13 cellular contexts compared by ENCODE assay signal in the genomic region with DNA sequence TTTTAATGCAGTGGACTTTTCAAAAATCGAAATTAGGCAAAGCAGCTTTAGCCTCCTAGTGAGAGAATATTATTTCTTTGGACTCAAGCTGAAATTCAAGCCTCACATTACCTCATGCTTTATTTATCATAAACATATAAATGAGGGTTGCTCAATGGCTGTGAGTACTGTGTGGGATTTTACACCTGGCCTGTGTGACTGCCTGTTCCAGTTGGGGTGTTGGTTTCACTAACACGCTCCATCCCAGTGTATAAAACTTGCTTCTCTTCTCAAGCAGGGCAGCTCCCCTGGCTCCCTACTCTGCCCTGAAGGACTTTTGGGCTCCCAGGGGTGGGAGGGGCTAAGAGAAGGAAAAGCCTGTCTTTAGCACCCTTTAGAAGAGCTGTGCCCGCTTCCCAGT. TPM values are rescaled to one million over a fixed set of nuclear protein-coding genes. Genes with fewer than 3 reads are reported as not detected.
A peak's percentile ranks its signal among the peaks of the same experiment; 100 is the strongest.
DNase-seq lines count a peak whose midpoint lies in the region; ATAC-seq and TF ChIP-seq lines count a peak whose summit lies in the region.
"Had no signal": no experiment of that assay in that cellular context is flagged by ENCODE, and none has a peak within 500 bp of the region (broad histone marks: within the 10 kb centered on the region; RNA-seq: fewer than 3 reads in every experiment).

No MANE protein-coding gene starts in this region.

- H3K4me1 Mint-ChIP-seq in MCF 10A (ENCODE audit: insufficient read depth, unreplicated experiment) = no peaks in the 10 kb centered on the region

- intact Hi-C loops in breast epithelium (cut with DNase I; ENCODE audit: low total_unique reads) (no loop called here), MCF 10A (cut with micrococcal nuclease) (no loop called here)

- H3K9me3 ChIP-seq in breast epithelium = no peaks in the 10 kb centered on the region
- H3K9me3 ChIP-seq: BLaER1 treated with 17β-estradiol and CSF1 and Interleukin-3, amounts not matched to agents 10 nM and 100 nM; HAP-1 had no signal

- BruUV-seq in MCF 10A (replicated peaks; lab: Mats Ljungman, UMichigan) = no TSS peak

- ATAC-seq in HG03565 (IDR thresholded peaks at IDR 0.05; ENCODE audit: unreplicated experiment) (no peak), HG03354 (IDR thresholded peaks at IDR 0.05; ENCODE audit: poor library complexity, severe bottlenecking, unreplicated experiment) (no peak)

- DNase-seq in breast epithelium (ENCODE audit: low spot score in 2 of 2) = no peak
- no peak for DNase-seq in MCF 10A (ENCODE audit: unreplicated experiment)
- DNase-seq in RWPE1 (ENCODE audit: low spot score) = no peak
- peak; percentile 42 for DNase-seq in iris pigment epithelial cell (ENCODE audit: low read depth)
- DNase-seq in HEK293T (ENCODE audit: extremely low spot score) = no peak
- DNase-seq: ACHN; CD4-positive, CD25-positive, alpha-beta regulatory T cell; DMS53; KG1 had no signal

- TF ChIP-seq CTCF in breast epithelium (IDR thresholded peaks at IDR 0.05) (no peak), MCF 10A (IDR thresholded peaks at IDR 0.05; ENCODE audit: unreplicated experiment) (no peak), RWPE1 (conservative IDR thresholded peaks at IDR 0.05; ENCODE audit: low read depth) (no peak)

- peak overlapping the region; percentile 61 to 67 for H3K27ac ChIP-seq in breast epithelium
- 0 out of 2 replicates have a peak overlapping the region, but pooled peaks have one; percentile 31 for H3K27ac ChIP-seq in RWPE1
- H3K27ac ChIP-seq: BLaER1 treated with 17β-estradiol and CSF1 and Interleukin-3, amounts not matched to agents 10 nM and 100 nM had no signal

- no peak overlapping the region for H3K4me3 Mint-ChIP-seq in MCF 10A (ENCODE audit: unreplicated experiment)
- H3K4me3 Mint-ChIP-seq: CD4-positive, CD25-positive, alpha-beta regulatory T cell had no signal

- H3K9me3 Mint-ChIP-seq in MCF 10A (ENCODE audit: unreplicated experiment) = no peaks in the 10 kb centered on the region
- H3K9me3 Mint-ChIP-seq: CD4-positive, CD25-positive, alpha-beta regulatory T cell had no signal

- POLR2A ChIA-PET in MCF 10A (lab: Yijun Ruan, JAX) (interaction anchor here (0.7 to 1.5 kb wide), 3 partner anchors 12 to 36 kb away, joined by 3 to 4 read pairs (median 3); partner anchors contain the start of gene PGAM5), RWPE1 (lab: Yijun Ruan, JAX; ENCODE audit: low non-redundant PET) (no interaction called here), HEK293T (lab: Yijun Ruan, JAX) (no interaction called here)

- no peaks in the 10 kb centered on the region for H3K4me1 ChIP-seq in breast epithelium
- H3K4me1 ChIP-seq: BLaER1 treated with 17β-estradiol and CSF1 and Interleukin-3, amounts not matched to agents 10 nM and 100 nM; HAP-1 had no signal

- no peak for TF ChIP-seq POLR2A in breast epithelium (IDR thresholded peaks at IDR 0.05)

- CTCF ChIA-PET in MCF 10A (lab: Yijun Ruan, JAX) = no interaction called here
- CTCF ChIA-PET in RWPE1 (lab: Yijun Ruan, JAX) = no interaction called here
- CTCF ChIA-PET in HEK293T (lab: Yijun Ruan, JAX) = no interaction called here

- H3K27ac Mint-ChIP-seq in MCF 10A (ENCODE audit: low read depth, unreplicated experiment) = no peak overlapping the region

- no peaks in the 10 kb centered on the region for H3K36me3 ChIP-seq in breast epithelium

- H3K27me3 ChIP-seq in breast epithelium = no peaks in the 10 kb centered on the region
- H3K27me3 ChIP-seq: BLaER1 treated with 17β-estradiol and CSF1 and Interleukin-3, amounts not matched to agents 10 nM and 100 nM had no signal

- no peak overlapping the region for H3K4me3 ChIP-seq in breast epithelium
- H3K4me3 ChIP-seq: BLaER1 treated with 17β-estradiol and CSF1 and Interleukin-3, amounts not matched to agents 10 nM and 100 nM; HAP-1 had no signal

- H3K36me3 Mint-ChIP-seq in MCF 10A (ENCODE audit: insufficient read depth, unreplicated experiment) = peaks cover 100% of the 10 kb centered on the region

- no peaks in the 10 kb centered on the region for H3K27me3 Mint-ChIP-seq in MCF 10A (ENCODE audit: insufficient read depth, unreplicated experiment)
- H3K27me3 Mint-ChIP-seq: CD4-positive, CD25-positive, alpha-beta regulatory T cell had no signal

TF ChIP-seq in HEK293T, 16 proteins besides CTCF, POLR2A, EP300 and RAD21:
- TF ChIP-seq, protein P1, sequence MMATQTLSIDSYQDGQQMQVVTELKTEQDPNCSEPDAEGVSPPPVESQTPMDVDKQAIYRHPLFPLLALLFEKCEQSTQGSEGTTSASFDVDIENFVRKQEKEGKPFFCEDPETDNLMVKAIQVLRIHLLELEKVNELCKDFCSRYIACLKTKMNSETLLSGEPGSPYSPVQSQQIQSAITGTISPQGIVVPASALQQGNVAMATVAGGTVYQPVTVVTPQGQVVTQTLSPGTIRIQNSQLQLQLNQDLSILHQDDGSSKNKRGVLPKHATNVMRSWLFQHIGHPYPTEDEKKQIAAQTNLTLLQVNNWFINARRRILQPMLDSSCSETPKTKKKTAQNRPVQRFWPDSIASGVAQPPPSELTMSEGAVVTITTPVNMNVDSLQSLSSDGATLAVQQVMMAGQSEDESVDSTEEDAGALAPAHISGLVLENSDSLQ (IDR thresholded peaks at IDR 0.05) = no peak
- TF ChIP-seq FOXA1 (IDR thresholded peaks at IDR 0.05) (no peak), ELF4 (IDR thresholded peaks at IDR 0.05) (no peak), HDGF (IDR thresholded peaks at IDR 0.05; ENCODE audit: borderline replicate concordance) (no peak), FOXK2 (IDR thresholded peaks at IDR 0.05) (no peak), FOXM1 (IDR thresholded peaks at IDR 0.05; ENCODE audit: borderline replicate concordance) (no peak), NFRKB (IDR thresholded peaks at IDR 0.05) (no peak), ZNF384 (IDR thresholded peaks at IDR 0.05) (no peak), LEF1 (IDR thresholded peaks at IDR 0.05; ENCODE audit: borderline replicate concordance) (no peak), SP1 (IDR thresholded peaks at IDR 0.05) (no peak), L3MBTL2 (conservative IDR thresholded peaks at IDR 0.05) (no peak), SUZ12 (IDR thresholded peaks at IDR 0.05) (no peak), TARDBP (IDR thresholded peaks at IDR 0.05) (no peak), ARNT (IDR thresholded peaks at IDR 0.05) (no peak)

RNA-seq across cellular contexts. Expression of gene ANKLE2, which starts 15.0 kb away (rescaled TPM):
- 10 to 100 TPM; 64.2 to 75.4 (median 73.5) TPM for total RNA-seq in breast epithelium
- 111 and 142 TPM in 2 replicates for total RNA-seq in MCF 10A (2022)

RNA-seq across cellular contexts. Expression of gene PGAM5, which starts 36.0 kb away (rescaled TPM):
- 10 to 100 TPM; 20.2 to 38.0 (median 22.8) TPM for total RNA-seq in breast epithelium
- total RNA-seq in MCF 10A (2022) = 69.8 and 84.0 TPM in 2 replicates

RNA-seq across cellular contexts. Expression of gene PXMP2, which starts 59.2 kb away (rescaled TPM):
- total RNA-seq in breast epithelium = 10 to 100 TPM; 29.0 to 50.9 (median 31.8) TPM
- 23.8 and 28.1 TPM in 2 replicates for total RNA-seq in MCF 10A (2022)

RNA-seq across cellular contexts. Expression of gene POLE, which starts 59.5 kb away (rescaled TPM):
- total RNA-seq in breast epithelium (10 to 100 TPM; 36.5 to 51.5 (median 43.5) TPM), MCF 10A (2022) (36.3 and 40.4 TPM in 2 replicates)
